Comparison of ENCODE assay signal across 8 cellular contexts in genomic region chr2:191155608-191156071, GRCh38. TPM values are rescaled to one million over a fixed set of nuclear protein-coding genes. Genes with fewer than 3 reads are reported as not detected.
DNase-seq lines count a peak whose midpoint lies in the region; ATAC-seq and TF ChIP-seq lines count a peak whose summit lies in the region.

No MANE protein-coding gene starts in this region.

- H3K27ac ChIP-seq in testis, result no peak overlapping the region

- no peaks in the 10 kb centered on the region for H3K27me3 ChIP-seq in testis

- peak; percentile 37 to 48 (median 38) for TF ChIP-seq CTCF in testis (IDR thresholded peaks at IDR 0.05)

- intact Hi-C loops in testis (cut with DNase I; ENCODE audit: low total_unique reads), result no loop called here

- H3K4me3 ChIP-seq in testis, result no peak overlapping the region

- TF ChIP-seq POLR2A in testis (IDR thresholded peaks at IDR 0.05), result no peak

- ATAC-seq in GM19351 (IDR thresholded peaks at IDR 0.05; ENCODE audit: unreplicated experiment), result peak; percentile 32
- no peak for ATAC-seq in HG03045 (IDR thresholded peaks at IDR 0.05; ENCODE audit: unreplicated experiment)
- ATAC-seq in HG02970 (IDR thresholded peaks at IDR 0.05; ENCODE audit: low FRiP score, unreplicated experiment), result no peak

- H3K36me3 ChIP-seq in testis (ENCODE audit: low read depth, missing control alignments), result no peaks in the 10 kb centered on the region

- no peaks in the 10 kb centered on the region for H3K4me1 ChIP-seq in testis

- DNase-seq in DMS114 treated with DMSO at 0.1 percent for 48 hours (lab: John Stamatoyannopoulos, UW; ENCODE audit: unreplicated experiment) (peak; percentile 53), LoVo (ENCODE audit: low spot score) (peak; percentile 49), SW480 (ENCODE audit: low spot score) (peak; percentile 68), fibroblast of the conjunctiva (ENCODE audit: low read depth) (peak; percentile 59), testis (no peak)

- WGBS in testis, 2 donors, result 63 to 85% methylated on average over 1 of the region's 1 CpG

- H3K9me3 ChIP-seq in testis, result no peaks in the 10 kb centered on the region

RNA-seq across cellular contexts. Expression of gene STAT4, which starts 4.8 kb away (rescaled TPM):
- total RNA-seq in testis, result 10 to 100 TPM; 23.0 to 36.4 TPM
- 59.4 TPM for polyA plus RNA-seq in testis (ENCODE audit: insufficient read depth, low read depth, low replicate concordance)
